Comparison of ENCODE assay signal across 8 cellular contexts in the genomic region with DNA sequence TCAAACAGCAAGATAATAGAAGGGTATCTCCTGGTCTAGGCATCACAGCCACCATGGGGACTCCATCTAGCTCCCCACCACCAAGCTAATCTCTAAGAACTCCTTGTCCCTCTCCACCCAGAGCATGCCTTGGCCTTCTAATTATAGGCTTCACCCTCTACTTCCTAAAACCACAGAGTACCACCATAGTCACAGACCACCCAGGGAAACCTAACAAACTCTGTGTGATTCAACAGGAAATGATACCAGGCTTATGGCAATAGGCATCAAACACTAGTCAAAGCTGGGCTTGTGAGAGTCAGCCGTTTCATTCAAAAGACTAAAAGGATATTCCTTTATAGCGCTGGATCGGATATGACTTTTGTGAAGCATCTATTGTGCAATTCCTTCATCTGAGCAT.
"Had no signal": no experiment of that assay in that cellular context is flagged by ENCODE, and none has a peak within 500 bp of the region (broad histone marks: within the 10 kb centered on the region; RNA-seq: fewer than 3 reads in every experiment).

No MANE protein-coding gene starts in this region.

- H3K4me3 ChIP-seq: GM23338 had no signal

- H3K4me1 Mint-ChIP-seq: GM23338, H9, IgD-negative memory B cell had no signal

- H3K36me3 Mint-ChIP-seq: IgD-negative memory B cell had no signal

- H3K4me3 Mint-ChIP-seq: GM23338, H9, IgD-negative memory B cell had no signal

- ATAC-seq: GM23338 had no signal

- FAIRE-seq: H1, H54, HTR-8/SVneo had no signal

- DNase-seq: H9, HCEC 1CT, KG1 had no signal

- H2AFZ ChIP-seq: GM23338 had no signal

- H3K27ac Mint-ChIP-seq: GM23338, H9, IgD-negative memory B cell had no signal

- H3K4me2 ChIP-seq: GM23338 had no signal
